Comparison of ENCODE assay signal across 8 cellular contexts in genomic region chr15:74433592-74434259, GRCh38.
DNase-seq lines count a peak whose midpoint lies in the region; ATAC-seq lines count a peak whose summit lies in the region.

Gene SEMA7A (minus strand): TSS chr15:74433958. CDS start chr15:74433918, 40 bp downstream.

- H3K9me3 ChIP-seq in effector memory CD4-positive, alpha-beta T cell (ENCODE audit: control insufficient read depth, low read length) = no peaks in the 10 kb centered on the region

- H3K4me1 ChIP-seq in effector memory CD4-positive, alpha-beta T cell (ENCODE audit: control insufficient read depth, insufficient read depth, low read length, poor library complexity, severe bottlenecking) = peaks cover 16% of the 10 kb centered on the region

- peak within 1 kb of the TSS; percentile 57 for H3K4me3 ChIP-seq in effector memory CD4-positive, alpha-beta T cell (ENCODE audit: insufficient read depth, low read depth, low read length, poor library complexity, severe bottlenecking)

- ATAC-seq in GM18858 (IDR thresholded peaks at IDR 0.05; ENCODE audit: unreplicated experiment) (peak; percentile 42), HG03095 (IDR thresholded peaks at IDR 0.05; ENCODE audit: unreplicated experiment) (peak; percentile 50)

- in situ Hi-C loops in ACHN (cut with HindIII; ENCODE audit: low pct_ligation_motif_present, low pct_unique_long_range_greater_than_20kb, low sequenced_read_pairs) = no loop called here

- DNase-seq in ACHN = peak; percentile 74
- peak; percentile 78 for DNase-seq in NCI-H748 (lab: John Stamatoyannopoulos, UW; ENCODE audit: unreplicated experiment)
- DNase-seq in activated CD8-positive, alpha-beta memory T cell treated with anti-CD3 and anti-CD28 coated beads for 1 hour (ENCODE audit: extremely low read depth in 1 of 2, low read depth in 1 of 2) = peak; percentile 48 to 66
- peak; percentile 52 to 56 (median 56) for DNase-seq in effector memory CD4-positive, alpha-beta T cell
- peak; percentile 90 for DNase-seq in medulla oblongata (ENCODE audit: extremely low spot score)
- peak; percentile 59 for DNase-seq in stimulated activated CD8-positive, alpha-beta memory T cell treated with anti-CD3 and anti-CD28 coated beads, Interleukin-12 subunit alpha, Interleukin-12 subunit beta, amount 100 ng/mL, for 1 hour (ENCODE audit: low read depth)

- no peaks in the 10 kb centered on the region for H3K27me3 ChIP-seq in effector memory CD4-positive, alpha-beta T cell (replicated peaks; ENCODE audit: control insufficient read depth, insufficient read depth, low read length, poor library complexity, severe bottlenecking)

- H3K27ac ChIP-seq in effector memory CD4-positive, alpha-beta T cell (ENCODE audit: insufficient read depth, low read length, poor library complexity, severe bottlenecking) = no peak within 1 kb of the TSS

- H3K36me3 ChIP-seq in effector memory CD4-positive, alpha-beta T cell (ENCODE audit: control insufficient read depth, insufficient read depth, low read length) = no peaks in the 10 kb centered on the region
